24 cellular contexts compared by ENCODE assay signal in genomic region chr1:1312450-1313314, GRCh38. TPM values are rescaled to one million over a fixed set of nuclear protein-coding genes. Genes with fewer than 3 reads are reported as not detected.
"Had no signal": no experiment of that assay in that cellular context is flagged by ENCODE, and none has a peak within 500 bp of the region (broad histone marks: within the 10 kb centered on the region; RNA-seq: fewer than 3 reads in every experiment).

No MANE protein-coding gene starts in this region.

- H3K4me1 Mint-ChIP-seq: activated naive CD8-positive, alpha-beta T cell treated with anti-CD3 and anti-CD28 coated beads, Interleukin-2, amount 50 U/mL, for 24 hours; immature natural killer cell had no signal

- ATAC-seq: activated CD4-positive, CD25-positive, alpha-beta regulatory T cell treated with anti-CD3 and anti-CD28 coated beads, Interleukin-2, amount 50 U/mL, for 24 hours; activated CD8-positive, alpha-beta T cell treated with anti-CD3 and anti-CD28 coated beads, Interleukin-2, amount 10 ng/mL, durations not matched to agents 7 days and 5 days; activated naive CD8-positive, alpha-beta T cell treated with anti-CD3 and anti-CD28 coated beads, Interleukin-2, amount 50 U/mL, for 24 hours; left lobe of liver; lower lobe of right lung; upper lobe of right lung had no signal

- H3K36me3 ChIP-seq: ovary had no signal

- FAIRE-seq: endometrium had no signal

- H3K27me3 ChIP-seq: ovary, thyroid gland, upper lobe of right lung had no signal

- H3K27ac ChIP-seq: lower lobe of right lung, neutrophil, ovary, prostate gland, thyroid gland, upper lobe of right lung had no signal

- H3K4me3 ChIP-seq: lower lobe of right lung, ovary, prostate gland, thyroid gland, upper lobe of right lung had no signal

- H3K27ac Mint-ChIP-seq: activated CD8-positive, alpha-beta T cell treated with anti-CD3 and anti-CD28 coated beads, Interleukin-2, amount 10 ng/mL, durations not matched to agents 7 days and 5 days; activated naive CD8-positive, alpha-beta T cell treated with anti-CD3 and anti-CD28 coated beads, Interleukin-2, amount 50 U/mL, for 24 hours; activated T-helper 1 cell treated with anti-CD3 and anti-CD28 coated beads, Interleukin-12 subunit alpha, Interleukin-12 subunit beta, Interleukin-2, Interleukin-4 antibody, amounts not matched to agents 30 ng/mL and 10 ng/mL and 1 ng/mL, durations not matched to agents 14 hours and 24 hours and 36 hours; immature natural killer cell; naive B cell; stimulated activated naive CD8-positive, alpha-beta T cell treated with anti-CD3 and anti-CD28 coated beads, Interleukin-15, Interleukin-2, amounts not matched to agents 100 ng/mL and 50 ng/mL, for 24 hours had no signal

- H3K9me3 Mint-ChIP-seq: activated naive CD8-positive, alpha-beta T cell treated with anti-CD3 and anti-CD28 coated beads, Interleukin-2, amount 50 U/mL, for 24 hours; activated T-helper 1 cell treated with anti-CD3 and anti-CD28 coated beads, Interleukin-12 subunit alpha, Interleukin-12 subunit beta, Interleukin-2, Interleukin-4 antibody, amounts not matched to agents 30 ng/mL and 10 ng/mL and 1 ng/mL, durations not matched to agents 14 hours and 24 hours and 36 hours; immature natural killer cell; naive B cell; stimulated activated naive CD8-positive, alpha-beta T cell treated with anti-CD3 and anti-CD28 coated beads, Interleukin-15, Interleukin-2, amounts not matched to agents 100 ng/mL and 50 ng/mL, for 24 hours had no signal

- H3K4me3 Mint-ChIP-seq: activated CD8-positive, alpha-beta T cell treated with anti-CD3 and anti-CD28 coated beads, Interleukin-2, amount 10 ng/mL, durations not matched to agents 7 days and 5 days; activated naive CD8-positive, alpha-beta T cell treated with anti-CD3 and anti-CD28 coated beads, Interleukin-2, amount 50 U/mL, for 24 hours; activated T-helper 1 cell treated with anti-CD3 and anti-CD28 coated beads, Interleukin-12 subunit alpha, Interleukin-12 subunit beta, Interleukin-2, Interleukin-4 antibody, amounts not matched to agents 30 ng/mL and 10 ng/mL and 1 ng/mL, durations not matched to agents 14 hours and 24 hours and 36 hours; immature natural killer cell; stimulated activated naive CD8-positive, alpha-beta T cell treated with anti-CD3 and anti-CD28 coated beads, Interleukin-15, Interleukin-2, amounts not matched to agents 100 ng/mL and 50 ng/mL, for 24 hours had no signal

- H3K9me3 ChIP-seq: lower lobe of right lung, neutrophil, ovary, prostate gland, thyroid gland, upper lobe of right lung had no signal

- H3K36me3 Mint-ChIP-seq: naive B cell had no signal

- DNase-seq: activated CD4-positive, alpha-beta T cell treated with anti-CD3 and anti-CD28 coated beads, Interleukin-2, amount 50 U/mL, for 1 hour; activated CD8-positive, alpha-beta T cell treated with anti-CD3 and anti-CD28 coated beads, Interleukin-2, amount 10 ng/mL, durations not matched to agents 7 days and 5 days; activated gamma-delta T cell; activated naive CD4-positive, alpha-beta T cell treated with anti-CD3 and anti-CD28 coated beads, Interleukin-2, amount 50 U/mL, for 16 hours; activated naive CD8-positive, alpha-beta T cell treated with anti-CD3 and anti-CD28 coated beads, Interleukin-2, amount 50 U/mL, for 24 hours; cortex of kidney; foreskin fibroblast; immature natural killer cell; lower lobe of right lung; naive B cell; ovary; stimulated activated CD4-positive, alpha-beta T cell treated with anti-CD3 and anti-CD28 coated beads, Interleukin-4, amount 100 ng/mL, for 4 hours; substantia nigra; T-helper 2 cell; thyroid gland; upper lobe of right lung had no signal

- H3K27me3 Mint-ChIP-seq: activated naive CD8-positive, alpha-beta T cell treated with anti-CD3 and anti-CD28 coated beads, Interleukin-2, amount 50 U/mL, for 24 hours; naive B cell; stimulated activated naive CD8-positive, alpha-beta T cell treated with anti-CD3 and anti-CD28 coated beads, Interleukin-15, Interleukin-2, amounts not matched to agents 100 ng/mL and 50 ng/mL, for 24 hours had no signal

RNA-seq across cellular contexts. Expression of gene TAS1R3, which starts 18.4 kb away (rescaled TPM):
- total RNA-seq: epithelial cell of proximal tubule had no signal
